Comparison of ENCODE assay signal across 17 cellular contexts in genomic region chr1:24900486-24900849, GRCh38. TPM values are rescaled to one million over a fixed set of nuclear protein-coding genes. Genes with fewer than 3 reads are reported as not detected.
DNase-seq lines count a peak whose midpoint lies in the region; ATAC-seq and TF ChIP-seq lines count a peak whose summit lies in the region.
"Had no signal": no experiment of that assay in that cellular context is flagged by ENCODE, and none has a peak within 500 bp of the region (broad histone marks: within the 10 kb centered on the region; RNA-seq: fewer than 3 reads in every experiment).

No MANE protein-coding gene starts in this region.

- no peaks in the 10 kb centered on the region for H3K79me2 ChIP-seq in H9 (ENCODE audit: insufficient read depth, low read length)

- no peak overlapping the region for H2BK120ac ChIP-seq in H9 (ENCODE audit: low read depth, low read length, poor library complexity, severe bottlenecking)

- peak overlapping the region; percentile 84 for H3K27ac Mint-ChIP-seq in activated naive CD8-positive, alpha-beta T cell treated with anti-CD3 and anti-CD28 coated beads, Interleukin-2, amount 50 U/mL, for 24 hours
- peak overlapping the region; percentile 75 for H3K27ac Mint-ChIP-seq in stimulated activated memory B cell treated with anti-CD40 and anti-IgM and Interleukin-4, amounts not matched to agents 10 μg/mL and 1 μg/mL and 100 μg/mL, for 72 hours
- peak overlapping the region in 1 of 3 experiments; percentile 32; a peak in 1 of 7 replicates for H3K27ac Mint-ChIP-seq in H9

- H3K4me1 Mint-ChIP-seq in activated naive CD8-positive, alpha-beta T cell treated with anti-CD3 and anti-CD28 coated beads, Interleukin-2, amount 50 U/mL, for 24 hours = peaks cover 58% of the 10 kb centered on the region
- H3K4me1 Mint-ChIP-seq in stimulated activated memory B cell treated with anti-CD40 and anti-IgM and Interleukin-4, amounts not matched to agents 10 μg/mL and 1 μg/mL and 100 μg/mL, for 72 hours = peaks cover 63% of the 10 kb centered on the region
- peaks cover 0 to 18% of the 10 kb centered on the region in 2 experiments; a peak in 3 of 4 replicates for H3K4me1 Mint-ChIP-seq in H9

- H3K9ac ChIP-seq in H9 (ENCODE audit: extremely low read depth, insufficient read length, low read length) = no peak overlapping the region

- H3K9me3 ChIP-seq in Peyer's patch = no peaks in the 10 kb centered on the region
- H3K9me3 ChIP-seq in H9 (ENCODE audit: control insufficient read depth, low read depth, low read length) = no peaks in the 10 kb centered on the region
- H3K9me3 ChIP-seq: spleen, uterus had no signal

- H3K18ac ChIP-seq in H9 (ENCODE audit: insufficient read length, low read depth, low read length) = no peak overlapping the region

- H3K4me2 ChIP-seq in H9 (ENCODE audit: insufficient read depth, insufficient read length, low read length) = no peak overlapping the region

- H3K23ac ChIP-seq in H9 (ENCODE audit: insufficient read length, low read depth, low read length) = no peak overlapping the region

- no peak overlapping the region for H4K91ac ChIP-seq in H9 (ENCODE audit: insufficient read length, low read depth, low read length)

- no peak overlapping the region for H3T11ph ChIP-seq in H9 (ENCODE audit: low read length)

- H4K8ac ChIP-seq in H9 (replicated peaks; ENCODE audit: insufficient read length, low read depth, low read length) = no peak overlapping the region

- TF ChIP-seq CTCF in Peyer's patch (IDR thresholded peaks at IDR 0.05) = no peak
- no peak for TF ChIP-seq CTCF in H9 (conservative IDR thresholded peaks at IDR 0.05)

- no peak overlapping the region for H2AK5ac ChIP-seq in H9 (ENCODE audit: insufficient read length, low read length)

- no peak overlapping the region for H2BK12ac ChIP-seq in H9 (ENCODE audit: insufficient read length, low read depth, low read length)

- H3K4me1 ChIP-seq in Peyer's patch = peaks cover 0 to 6% (median 0%) of the 10 kb centered on the region in 4 donors
- no peaks in the 10 kb centered on the region for H3K4me1 ChIP-seq in H9 (ENCODE audit: insufficient read depth, low read length)
- H3K4me1 ChIP-seq: uterus had no signal

- no peak overlapping the region for H2BK20ac ChIP-seq in H9 (ENCODE audit: low read depth, low read length, poor library complexity, severe bottlenecking)

- no peak for ATAC-seq in activated naive CD8-positive, alpha-beta T cell treated with anti-CD3 and anti-CD28 coated beads, Interleukin-2, amount 50 U/mL, for 24 hours
- ATAC-seq in stimulated activated memory B cell treated with anti-CD40 and anti-IgM and Interleukin-4, amounts not matched to agents 10 μg/mL and 1 μg/mL and 100 μg/mL, for 72 hours = no peak
- ATAC-seq: esophagus mucosa had no signal

- no peak overlapping the region for H3K4me3 ChIP-seq in Peyer's patch
- H3K4me3 ChIP-seq: spleen, uterus had no signal

- WGBS in H9 (ENCODE audit: extremely low coverage, insufficient read length, low lambda C conversion rate) = no CpG with 5 or more reads among the region's 9 CpGs

- no peak overlapping the region for H3K4ac ChIP-seq in H9 (ENCODE audit: low read depth, low read length)

- H2BK5ac ChIP-seq in H9 (ENCODE audit: insufficient read length, low read length) = no peak overlapping the region

- H3K27me3 Mint-ChIP-seq in activated naive CD8-positive, alpha-beta T cell treated with anti-CD3 and anti-CD28 coated beads, Interleukin-2, amount 50 U/mL, for 24 hours = peaks cover 6% of the 10 kb centered on the region
- no peaks in the 10 kb centered on the region for H3K27me3 Mint-ChIP-seq in stimulated activated memory B cell treated with anti-CD40 and anti-IgM and Interleukin-4, amounts not matched to agents 10 μg/mL and 1 μg/mL and 100 μg/mL, for 72 hours
- H3K27me3 Mint-ChIP-seq in H9 (ENCODE audit: low read depth) = peaks cover 2% of the 10 kb centered on the region; the same call in 1 of the 2 replicates

- no peaks in the 10 kb centered on the region for H3K79me1 ChIP-seq in H9 (ENCODE audit: insufficient read depth, low read depth, low read length, poor library complexity, severe bottlenecking)

- no peak overlapping the region for H2AFZ ChIP-seq in H9 (ENCODE audit: low read length)

- no peak for TF ChIP-seq POLR2A in Peyer's patch (IDR thresholded peaks at IDR 0.05)

- H3K36me3 ChIP-seq in Peyer's patch = no peaks in the 10 kb centered on the region
- H3K36me3 ChIP-seq: uterus had no signal

- H3K27me3 ChIP-seq in Peyer's patch (no peaks in the 10 kb centered on the region), H9 (ENCODE audit: insufficient read depth, low read length) (no peaks in the 10 kb centered on the region)
- H3K27me3 ChIP-seq: uterus had no signal

- no peaks in the 10 kb centered on the region for H3K23me2 ChIP-seq in H9 (ENCODE audit: insufficient read length, low read depth, low read length, poor library complexity, severe bottlenecking)

- H2BK15ac ChIP-seq in H9 (ENCODE audit: low read depth, low read length) = no peak overlapping the region

- no peak overlapping the region for H3K56ac ChIP-seq in H9 (ENCODE audit: insufficient read length, low read depth, low read length)

- peaks cover 37% of the 10 kb centered on the region for H3K36me3 Mint-ChIP-seq in activated naive CD8-positive, alpha-beta T cell treated with anti-CD3 and anti-CD28 coated beads, Interleukin-2, amount 50 U/mL, for 24 hours (ENCODE audit: low read depth)
- H3K36me3 Mint-ChIP-seq in stimulated activated memory B cell treated with anti-CD40 and anti-IgM and Interleukin-4, amounts not matched to agents 10 μg/mL and 1 μg/mL and 100 μg/mL, for 72 hours = peaks cover 33% of the 10 kb centered on the region
- no peaks in the 10 kb centered on the region for H3K36me3 Mint-ChIP-seq in H9 (ENCODE audit: insufficient read depth in 1 of 3, low read depth in 3 of 3)

- H4K20me1 ChIP-seq in H9 (ENCODE audit: control insufficient read depth, insufficient read depth, insufficient read length) = peaks cover 3% of the 10 kb centered on the region

- peak; percentile 65 for DNase-seq in activated CD8-positive, alpha-beta memory T cell treated with anti-CD3 and anti-CD28 coated beads, Interleukin-2, amount 50 U/mL, for 48 hours
- no peak for DNase-seq in activated CD8-positive, alpha-beta memory T cell treated with anti-CD3 and anti-CD28 coated beads, Interleukin-2, amount 50 U/mL, for 4 hours
- DNase-seq in Peyer's patch = peak in 2 of 3 donors; percentile 34 to 39
- DNase-seq in activated naive CD8-positive, alpha-beta T cell treated with anti-CD3 and anti-CD28 coated beads, Interleukin-2, amount 50 U/mL, for 24 hours = peak; percentile 36
- no peak for DNase-seq in H9
- no peak for DNase-seq in stimulated activated naive CD4-positive, alpha-beta T cell (lab: John Stamatoyannopoulos, UW)
- no peak for DNase-seq in NCI-H748 treated with DMSO at 0.1 percent for 48 hours (lab: John Stamatoyannopoulos, UW)
- DNase-seq: ACHN; activated CD4-positive, CD25-positive, alpha-beta regulatory T cell; hypothalamus; Kasumi-1; NCI-H2029; nucleus accumbens; spleen had no signal

- H3K27ac ChIP-seq in Peyer's patch (no peak overlapping the region), H9 (ENCODE audit: insufficient read length, low read depth, low read length) (no peak overlapping the region)
- H3K27ac ChIP-seq: uterus had no signal

- H3K4me3 Mint-ChIP-seq in activated naive CD8-positive, alpha-beta T cell treated with anti-CD3 and anti-CD28 coated beads, Interleukin-2, amount 50 U/mL, for 24 hours = peak overlapping the region; percentile 48
- peak overlapping the region; percentile 13 for H3K4me3 Mint-ChIP-seq in stimulated activated memory B cell treated with anti-CD40 and anti-IgM and Interleukin-4, amounts not matched to agents 10 μg/mL and 1 μg/mL and 100 μg/mL, for 72 hours
- H3K4me3 Mint-ChIP-seq in H9 = no peak overlapping the region

- H3K14ac ChIP-seq in H9 (ENCODE audit: insufficient read depth, low read length) = no peak overlapping the region

- no peaks in the 10 kb centered on the region for H3K9me3 Mint-ChIP-seq in activated naive CD8-positive, alpha-beta T cell treated with anti-CD3 and anti-CD28 coated beads, Interleukin-2, amount 50 U/mL, for 24 hours
- H3K9me3 Mint-ChIP-seq in stimulated activated memory B cell treated with anti-CD40 and anti-IgM and Interleukin-4, amounts not matched to agents 10 μg/mL and 1 μg/mL and 100 μg/mL, for 72 hours = no peaks in the 10 kb centered on the region
- H3K9me3 Mint-ChIP-seq in H9 = no peaks in the 10 kb centered on the region

- no peak overlapping the region for H4K5ac ChIP-seq in H9 (ENCODE audit: insufficient read length, low read depth, low read length)

RNA-seq across cellular contexts. Expression of gene RUNX3, which starts 29.6 kb away (rescaled TPM):
- total RNA-seq in Peyer's patch (1 to 10 TPM; 2.1 to 9.9 (median 6.0) TPM), H9 (2021) (0.33 and 0.35 TPM in 2 replicates)

Comparison
In these comparisons a context has a peak if more than half of its experiments do, and no peak if none do; other contexts are left out.
1. DNase-seq: peak in activated CD8-positive, alpha-beta memory T cell treated with anti-CD3 and anti-CD28 coated beads, Interleukin-2, amount 50 U/mL, for 48 hours (single experiment), Peyer's patch (2 of 3) and activated naive CD8-positive, alpha-beta T cell treated with anti-CD3 and anti-CD28 coated beads, Interleukin-2, amount 50 U/mL, for 24 hours (single experiment); none in activated CD8-positive, alpha-beta memory T cell treated with anti-CD3 and anti-CD28 coated beads, Interleukin-2, amount 50 U/mL, for 4 hours (single experiment), H9 (single experiment), stimulated activated naive CD4-positive, alpha-beta T cell (0 of 6) and NCI-H748 treated with DMSO at 0.1 percent for 48 hours (single experiment).
2. H3K4me3 Mint-ChIP-seq: peak in activated naive CD8-positive, alpha-beta T cell treated with anti-CD3 and anti-CD28 coated beads, Interleukin-2, amount 50 U/mL, for 24 hours (single experiment) and stimulated activated memory B cell treated with anti-CD40 and anti-IgM and Interleukin-4, amounts not matched to agents 10 μg/mL and 1 μg/mL and 100 μg/mL, for 72 hours (single experiment); none in H9 (0 of 2).